14 cellular contexts compared by ENCODE assay signal in genomic region chr12:64099430-64099829, GRCh38.
DNase-seq lines count a peak whose midpoint lies in the region; ATAC-seq and TF ChIP-seq lines count a peak whose summit lies in the region.
"Had no signal": no experiment of that assay in that cellular context is flagged by ENCODE, and none has a peak within 500 bp of the region (broad histone marks: within the 10 kb centered on the region; RNA-seq: fewer than 3 reads in every experiment).

No MANE protein-coding gene starts in this region.

- H3K4me3 ChIP-seq in AG10803 (ENCODE audit: low read length) (no peak overlapping the region), PC-3 (ENCODE audit: low read length) (no peak overlapping the region), esophagus muscularis mucosa (no peak overlapping the region)
- H3K4me3 ChIP-seq: esophagus squamous epithelium, K562 had no signal

- TF ChIP-seq CTCF in AG10803 (conservative IDR thresholded peaks at IDR 0.05; ENCODE audit: low read length) (no peak), PC-3 (conservative IDR thresholded peaks at IDR 0.05; ENCODE audit: low read depth, low read length) (no peak), esophagus muscularis mucosa (IDR thresholded peaks at IDR 0.05) (no peak)

- H3K9me3 Mint-ChIP-seq in naive thymus-derived CD8-positive, alpha-beta T cell: no peaks in the 10 kb centered on the region
- H3K9me3 Mint-ChIP-seq: activated CD4-positive, alpha-beta memory T cell treated with anti-CD3 and anti-CD28 coated beads, Interleukin-2, amount 10 ng/mL, durations not matched to agents 7 days and 5 days had no signal

- H4K20me1 ChIP-seq in PC-3 (ENCODE audit: low read length): no peaks in the 10 kb centered on the region

- H3K4me1 Mint-ChIP-seq in naive thymus-derived CD8-positive, alpha-beta T cell: no peaks in the 10 kb centered on the region
- H3K4me1 Mint-ChIP-seq: activated CD4-positive, alpha-beta memory T cell treated with anti-CD3 and anti-CD28 coated beads, Interleukin-2, amount 10 ng/mL, durations not matched to agents 7 days and 5 days had no signal

- H3K9me3 ChIP-seq in PC-3 (ENCODE audit: low read length): no peaks in the 10 kb centered on the region
- H3K9me3 ChIP-seq in esophagus muscularis mucosa: no peaks in the 10 kb centered on the region
- H3K9me3 ChIP-seq: esophagus squamous epithelium had no signal

- no peak overlapping the region for H2AFZ ChIP-seq in PC-3 (ENCODE audit: low read length)

- peak overlapping the region; percentile 41 for H3K4me2 ChIP-seq in PC-3 (ENCODE audit: low read length)

- TF ChIP-seq POLR2A in esophagus muscularis mucosa (IDR thresholded peaks at IDR 0.05; ENCODE audit: low read depth): no peak

- no peak overlapping the region for H3K27ac Mint-ChIP-seq in naive thymus-derived CD8-positive, alpha-beta T cell
- H3K27ac Mint-ChIP-seq: activated CD4-positive, alpha-beta memory T cell treated with anti-CD3 and anti-CD28 coated beads, Interleukin-2, amount 10 ng/mL, durations not matched to agents 7 days and 5 days had no signal

- H3K9me2 ChIP-seq in PC-3 (replicated peaks; ENCODE audit: low read length): no peaks in the 10 kb centered on the region

- POLR2A ChIA-PET in PC-3 (lab: Charles Lee; ENCODE audit: unreplicated experiment): interaction anchor here (0.5 to 0.7 kb wide), 3 partner anchors 82 to 502 kb away, joined by 3 to 5 read pairs (median 3); no protein-coding TSS in a partner anchor
- POLR2A ChIA-PET in naive thymus-derived CD8-positive, alpha-beta T cell (lab: Charles Lee): no interaction called here

- CTCF ChIA-PET in PC-3 (lab: Charles Lee): interaction anchor here (0.6 kb wide), 1 partner anchor 82 kb away, joined by 4 read pairs; no protein-coding TSS in a partner anchor

- no peak overlapping the region for H3K4me3 Mint-ChIP-seq in naive thymus-derived CD8-positive, alpha-beta T cell
- H3K4me3 Mint-ChIP-seq: activated CD4-positive, alpha-beta memory T cell treated with anti-CD3 and anti-CD28 coated beads, Interleukin-2, amount 10 ng/mL, durations not matched to agents 7 days and 5 days had no signal

- no peaks in the 10 kb centered on the region for H3K27me3 ChIP-seq in PC-3 (ENCODE audit: low read length)
- no peaks in the 10 kb centered on the region for H3K27me3 ChIP-seq in esophagus muscularis mucosa
- H3K27me3 ChIP-seq: esophagus squamous epithelium had no signal

- H3K27me3 Mint-ChIP-seq in naive thymus-derived CD8-positive, alpha-beta T cell: peaks cover 5 to 12% (median 7%) of the 10 kb centered on the region in 5 donors

- H3K36me3 ChIP-seq in PC-3 (ENCODE audit: low read depth, low read length) (peaks cover 27% of the 10 kb centered on the region; the same call in 1 of the 2 replicates), esophagus muscularis mucosa (peaks cover 0 to 5% (median 0%) of the 10 kb centered on the region in 4 donors)

- peak overlapping the region; percentile 54 for H3K27ac ChIP-seq in PC-3 (ENCODE audit: low read length)
- peak overlapping the region; percentile 64 to 75 (median 74) for H3K27ac ChIP-seq in esophagus muscularis mucosa (replicated peaks in 1 of 4)

- H3K4me1 ChIP-seq in PC-3 (ENCODE audit: insufficient read depth, low read length): peaks cover 63% of the 10 kb centered on the region
- H3K4me1 ChIP-seq in esophagus muscularis mucosa: peaks cover 0 to 49% (median 35%) of the 10 kb centered on the region in 4 donors

- H3F3A ChIP-seq in PC-3 (ENCODE audit: low read length, unreplicated experiment): peaks cover 21% of the 10 kb centered on the region

- TF ChIP-seq EP300 in esophagus muscularis mucosa (IDR thresholded peaks at IDR 0.05): peak; percentile 36

- BruUV-seq in PC-3 (replicated peaks; lab: Mats Ljungman, UMichigan): no TSS peak

- H3K36me3 Mint-ChIP-seq in naive thymus-derived CD8-positive, alpha-beta T cell: no peaks in the 10 kb centered on the region

- intact Hi-C loops in PC-3 (cut with micrococcal nuclease) (no loop called here), esophagus muscularis mucosa (cut with DNase I) (no loop called here)

- no peak overlapping the region for H3K9ac ChIP-seq in PC-3 (ENCODE audit: low read length)

- DNase-seq in AG10803 (ENCODE audit: low read depth): peak; percentile 97
- peak; percentile 93 for DNase-seq in PC-3
- DNase-seq in esophagus muscularis mucosa (ENCODE audit: extremely low spot score): no peak
- DNase-seq in non-pigmented ciliary epithelial cell (ENCODE audit: low read depth): peak; percentile 81
- no peak for DNase-seq in SK-N-DZ (ENCODE audit: low spot score)
- DNase-seq in naive thymus-derived CD8-positive, alpha-beta T cell: no peak
- DNase-seq: activated CD4-positive, alpha-beta memory T cell treated with anti-CD3 and anti-CD28 coated beads, Interleukin-2, amount 10 ng/mL, durations not matched to agents 7 days and 5 days; esophagus squamous epithelium; NCI-H526; stimulated activated CD4-positive, alpha-beta T cell treated with anti-CD3 and anti-CD28 coated beads, Interleukin-15, amount 100 ng/mL, for 24 hours; stimulated activated naive CD4-positive, alpha-beta T cell treated with Interleukin-2 at 50 U/mL for 16 hours had no signal

- 10% methylated on average over 5 of the region's 5 CpGs for WGBS in esophagus muscularis mucosa

- ATAC-seq in PC-3 (peak; percentile 67), HG03442 (IDR thresholded peaks at IDR 0.05; ENCODE audit: unreplicated experiment) (no peak), HG02642 (IDR thresholded peaks at IDR 0.05; ENCODE audit: poor library complexity, unreplicated experiment) (no peak)
- ATAC-seq in naive thymus-derived CD8-positive, alpha-beta T cell: no peak
- ATAC-seq: K562 had no signal

- no peaks in the 10 kb centered on the region for H3K79me2 ChIP-seq in PC-3 (ENCODE audit: low read length)

Comparison
In these comparisons a context has a peak if more than half of its experiments do, and no peak if none do; other contexts are left out.
1. DNase-seq: peak in AG10803 (single experiment), PC-3 (single experiment) and non-pigmented ciliary epithelial cell (single experiment); none in esophagus muscularis mucosa (single experiment), SK-N-DZ (single experiment) and naive thymus-derived CD8-positive, alpha-beta T cell (0 of 10).